Comparison of ENCODE assay signal across 8 cellular contexts in the genomic region with DNA sequence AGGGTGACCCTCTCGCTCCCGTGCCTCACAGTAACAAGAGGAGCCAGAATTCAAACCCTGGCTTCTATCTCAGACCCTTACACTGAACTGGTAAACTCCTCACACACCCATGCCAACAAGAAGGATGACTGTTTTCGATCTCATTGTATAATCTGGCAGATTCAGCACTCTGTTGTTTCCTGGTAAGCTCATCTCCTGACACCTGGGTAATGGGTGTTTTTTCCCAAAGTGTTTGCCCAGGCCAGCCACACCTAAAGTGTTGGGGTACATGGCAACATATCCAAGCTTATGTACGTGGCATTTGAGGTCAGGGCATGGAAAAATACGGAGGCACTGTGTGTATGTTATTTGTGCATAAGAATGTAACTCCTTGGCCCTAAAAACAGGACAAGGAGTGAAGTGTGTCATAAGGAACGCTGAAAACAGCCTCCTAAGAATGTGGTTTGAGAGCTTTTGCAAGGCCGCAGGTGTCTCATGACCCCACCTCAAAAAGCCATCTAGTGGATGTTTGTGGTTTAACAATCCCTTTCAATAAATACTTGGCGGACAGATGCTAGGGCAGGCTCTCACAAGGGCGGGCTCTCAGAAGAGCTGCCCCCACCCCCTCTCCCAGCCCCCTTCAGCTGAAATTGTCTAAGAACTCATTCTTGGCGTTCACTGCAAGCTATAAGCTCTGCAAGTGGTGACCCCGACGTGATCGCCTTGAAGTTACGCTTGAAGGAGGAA. TPM values are rescaled to one million over a fixed set of nuclear protein-coding genes. Genes with fewer than 3 reads are reported as not detected.
A peak's percentile ranks its signal among the peaks of the same experiment; 100 is the strongest.
DNase-seq lines count a peak whose midpoint lies in the region; FAIRE-seq and TF ChIP-seq lines count a peak whose summit lies in the region.

A gene with protein sequence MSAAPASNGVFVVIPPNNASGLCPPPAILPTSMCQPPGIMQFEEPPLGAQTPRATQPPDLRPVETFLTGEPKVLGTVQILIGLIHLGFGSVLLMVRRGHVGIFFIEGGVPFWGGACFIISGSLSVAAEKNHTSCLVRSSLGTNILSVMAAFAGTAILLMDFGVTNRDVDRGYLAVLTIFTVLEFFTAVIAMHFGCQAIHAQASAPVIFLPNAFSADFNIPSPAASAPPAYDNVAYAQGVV (plus strand): TSS at position 561 of the 726 bp plus-strand sequence. CDS start 6,867 bp downstream, outside the sequence.

- no peaks in the 10 kb centered on the region for H3K79me2 ChIP-seq in OCI-LY7 (ENCODE audit: insufficient read depth, low read depth, low read length)

- no peak within 1 kb of the TSS for H3K4me3 ChIP-seq in OCI-LY7 (ENCODE audit: low read depth, low read length, poor library complexity, severe bottlenecking)

- H3K9me3 ChIP-seq in OCI-LY7 (ENCODE audit: low read length): no peaks in the 10 kb centered on the region

- H3K27ac Mint-ChIP-seq in activated T-cell treated with anti-CD3 and anti-CD28 coated beads, Interleukin-2, amount 50 U/mL, for 24 hours: no peak within 1 kb of the TSS

- no peak within 1 kb of the TSS for H3K27ac ChIP-seq in OCI-LY7 (ENCODE audit: low read depth, low read length, poor library complexity, severe bottlenecking)

- FAIRE-seq in GM18507 (lab: Jason Lieb, UNC): peak; percentile 56

- no TSS peak for BruUV-seq in OCI-LY7 (replicated peaks; lab: Mats Ljungman, UMichigan)

- no peak within 1 kb of the TSS for H3K4me2 ChIP-seq in OCI-LY7 (ENCODE audit: low read length)

- no peaks in the 10 kb centered on the region for H3K9me3 Mint-ChIP-seq in activated T-cell treated with anti-CD3 and anti-CD28 coated beads, Interleukin-2, amount 50 U/mL, for 24 hours

- intact Hi-C loops in OCI-LY7 (cut with micrococcal nuclease; ENCODE audit: unreplicated experiment): loop anchor here (1.0 to 10.0 kb wide), 2 partner anchors 412 to 491 kb away; no protein-coding TSS in a partner anchor

- H3K27me3 Mint-ChIP-seq in activated T-cell treated with anti-CD3 and anti-CD28 coated beads, Interleukin-2, amount 50 U/mL, for 24 hours: peaks cover 47% of the 10 kb centered on the region

- DNase-seq in A172 (ENCODE audit: low spot score): peak; percentile 42
- DNase-seq in GM18507 (ENCODE audit: extremely low spot score, insufficient read length, low read depth): no peak
- DNase-seq in OCI-LY7 (ENCODE audit: low spot score): peak; percentile 50
- DNase-seq in glomerular visceral epithelial cell (ENCODE audit: extremely low spot score): peak; percentile 13
- no peak for DNase-seq in NCI-H2081 treated with DMSO at 0.1 percent for 48 hours (lab: John Stamatoyannopoulos, UW)
- no peak for DNase-seq in activated CD4-positive, alpha-beta T cell treated with anti-CD3 and anti-CD28 coated beads, Interleukin-2, amount 50 U/mL, for 48 hours
- DNase-seq in NCI-H128 (lab: John Stamatoyannopoulos, UW; ENCODE audit: unreplicated experiment): no peak
- no peak for DNase-seq in activated T-cell treated with anti-CD3 and anti-CD28 coated beads, Interleukin-2, amount 50 U/mL, for 24 hours

- no peaks in the 10 kb centered on the region for H3K36me3 ChIP-seq in OCI-LY7 (ENCODE audit: insufficient read depth, low read length)

- POLR2A ChIA-PET in OCI-LY7 (lab: Charles Lee): interaction anchor here (1.2 kb wide), 1 partner anchor 9 kb away, joined by 5 read pairs; no protein-coding TSS in a partner anchor

- no peaks in the 10 kb centered on the region for H3K4me1 ChIP-seq in OCI-LY7 (ENCODE audit: insufficient read depth, low read length, poor library complexity, severe bottlenecking)

- no peaks in the 10 kb centered on the region for H3K9me2 ChIP-seq in OCI-LY7 (ENCODE audit: insufficient read depth, low read length)

- no peak within 1 kb of the TSS for H3K4me3 Mint-ChIP-seq in activated T-cell treated with anti-CD3 and anti-CD28 coated beads, Interleukin-2, amount 50 U/mL, for 24 hours

- TF ChIP-seq CTCF in OCI-LY7 (conservative IDR thresholded peaks at IDR 0.05; ENCODE audit: low read length): peak; percentile 75

- H4K20me1 ChIP-seq in OCI-LY7 (ENCODE audit: insufficient read depth, low read length): no peaks in the 10 kb centered on the region

- H3K4me1 Mint-ChIP-seq in activated T-cell treated with anti-CD3 and anti-CD28 coated beads, Interleukin-2, amount 50 U/mL, for 24 hours (ENCODE audit: low read depth): no peaks in the 10 kb centered on the region

- H3K36me3 Mint-ChIP-seq in activated T-cell treated with anti-CD3 and anti-CD28 coated beads, Interleukin-2, amount 50 U/mL, for 24 hours (ENCODE audit: low read depth): no peaks in the 10 kb centered on the region

- no peak within 1 kb of the TSS for H2AFZ ChIP-seq in OCI-LY7 (ENCODE audit: low read length)

- CTCF ChIA-PET in OCI-LY7 (lab: Charles Lee; ENCODE audit: unreplicated experiment): no interaction called here

RNA-seq across cellular contexts. Expression of the gene that starts here (rescaled TPM):
- not detected in 2 replicates for total RNA-seq in A172 (2014; rRNA removed; shearing (Covaris generic))
- total RNA-seq in OCI-LY7 (2014; rRNA removed; shearing (Covaris generic)): not detected in 2 replicates
- not detected in 2 replicates for total RNA-seq in OCI-LY7 (2022)

Comparison
In these comparisons a context has a peak if more than half of its experiments do, and no peak if none do; other contexts are left out.
1. Peak in DNase-seq in A172; RNA of the gene not detected or under 1 TPM.
2. Peak in DNase-seq in OCI-LY7; RNA of the gene not detected or under 1 TPM.